ENCODE assay signal across 23 cellular contexts in genomic region chr15:66620744-66621344, GRCh38. TPM values are rescaled to one million over a fixed set of nuclear protein-coding genes. Genes with fewer than 3 reads are reported as not detected.
A peak's percentile ranks its signal among the peaks of the same experiment; 100 is the strongest.
DNase-seq lines count a peak whose midpoint lies in the region; ATAC-seq, FAIRE-seq and TF ChIP-seq lines count a peak whose summit lies in the region.
"Had no signal": no experiment of that assay in that cellular context is flagged by ENCODE, and none has a peak within 500 bp of the region (broad histone marks: within the 10 kb centered on the region; RNA-seq: fewer than 3 reads in every experiment).

No MANE protein-coding gene starts in this region.

- H3K27ac Mint-ChIP-seq in Caco-2 (ENCODE audit: unreplicated experiment) (no peak overlapping the region), glutamatergic neuron (ENCODE audit: unreplicated experiment) (no peak overlapping the region), neural progenitor cell (peak overlapping the region; percentile 85)
- H3K27ac Mint-ChIP-seq: activated CD4-positive, alpha-beta memory T cell treated with anti-CD3 and anti-CD28 coated beads, Interleukin-2, amount 10 ng/mL, durations not matched to agents 7 days and 5 days had no signal

- H3K27me3 Mint-ChIP-seq in Caco-2 (ENCODE audit: insufficient read depth, unreplicated experiment): no peaks in the 10 kb centered on the region
- H3K27me3 Mint-ChIP-seq in glutamatergic neuron (ENCODE audit: unreplicated experiment): peaks cover 15% of the 10 kb centered on the region
- peaks cover 14% of the 10 kb centered on the region for H3K27me3 Mint-ChIP-seq in neural progenitor cell (ENCODE audit: insufficient read depth, low read depth)

- no peak for DNase-seq in Caco-2
- DNase-seq in SK-N-MC (ENCODE audit: low read depth, low spot score): no peak
- DNase-seq in glutamatergic neuron: no peak
- no peak for DNase-seq in neural progenitor cell (ENCODE audit: low spot score)
- DNase-seq in pancreas: no peak
- no peak for DNase-seq in dermis blood vessel endothelial cell
- DNase-seq: activated CD4-positive, alpha-beta memory T cell treated with anti-CD3 and anti-CD28 coated beads, Interleukin-2, amount 10 ng/mL, durations not matched to agents 7 days and 5 days; activated CD4-positive, CD25-positive, alpha-beta regulatory T cell; activated gamma-delta T cell; adrenal gland; DMS 273 treated with DMSO at 0.1 percent for 48 hours; hippocampal formation; NCI-H1092 treated with DMSO at 0.1 percent for 48 hours; NCI-H2029 treated with DMSO at 0.1 percent for 48 hours; NCI-H748 treated with DMSO at 0.1 percent for 48 hours; substantia nigra had no signal

- no TSS peak for BruUV-seq in Caco-2 (replicated peaks; lab: Mats Ljungman, UMichigan)

- ATAC-seq in pancreas (no peak), GM19455 (IDR thresholded peaks at IDR 0.05; ENCODE audit: unreplicated experiment) (no peak), HG03108 (IDR thresholded peaks at IDR 0.05; ENCODE audit: unreplicated experiment) (no peak)
- ATAC-seq: HCT116 had no signal

- POLR2A ChIA-PET in Caco-2 (lab: Charles Lee): no interaction called here

- H3K36me3 Mint-ChIP-seq in Caco-2 (ENCODE audit: insufficient read depth, unreplicated experiment) (no peaks in the 10 kb centered on the region), glutamatergic neuron (ENCODE audit: unreplicated experiment) (no peaks in the 10 kb centered on the region), neural progenitor cell (no peaks in the 10 kb centered on the region)

- 92 to 93% methylated on average over 6 of the region's 6 CpGs for WGBS in pancreas, 2 donors

- H3K4me3 ChIP-seq in Caco-2 (ENCODE audit: low read depth, low read length) (no peak overlapping the region), SK-N-MC (no peak overlapping the region), neural progenitor cell (no peak overlapping the region), pancreas (no peak overlapping the region)
- H3K4me3 ChIP-seq: adrenal gland, lung had no signal

- H3K79me2 ChIP-seq in neural progenitor cell (ENCODE audit: low read depth): no peaks in the 10 kb centered on the region

- CTCF ChIA-PET in Caco-2 (lab: Charles Lee): no interaction called here

- H3K9ac ChIP-seq in SK-N-MC (ENCODE audit: insufficient read length) (no peak overlapping the region), neural progenitor cell (no peak overlapping the region)

- H3K36me3 ChIP-seq in Caco-2 (ENCODE audit: control insufficient read depth, insufficient read depth, low read length) (no peaks in the 10 kb centered on the region), SK-N-MC (ENCODE audit: insufficient read depth, low read length) (no peaks in the 10 kb centered on the region), neural progenitor cell (no peaks in the 10 kb centered on the region), pancreas (no peaks in the 10 kb centered on the region)
- H3K36me3 ChIP-seq: adrenal gland, vagina had no signal

- intact Hi-C loops in Caco-2 (cut with micrococcal nuclease; ENCODE audit: unreplicated experiment) (no loop called here), pancreas (cut with DNase I) (loop anchor here (5.0 to 10.0 kb wide), 2 partner anchors 154 to 156 kb away; no protein-coding TSS in a partner anchor)

- peaks cover 29% of the 10 kb centered on the region for H3F3A ChIP-seq in neural progenitor cell (ENCODE audit: low read depth)

- peak overlapping the region; percentile 69 for H3K4me2 ChIP-seq in neural progenitor cell

- no peak overlapping the region for H2AFZ ChIP-seq in neural progenitor cell (replicated peaks)

- no peak for FAIRE-seq in pancreas (lab: Jason Lieb, UNC)
- FAIRE-seq: endothelial cell of umbilical vein had no signal

- peak overlapping the region; percentile 30 for H3K4me3 Mint-ChIP-seq in Caco-2 (ENCODE audit: unreplicated experiment)
- peak overlapping the region; percentile 58 for H3K4me3 Mint-ChIP-seq in glutamatergic neuron (ENCODE audit: unreplicated experiment)
- peak overlapping the region; percentile 34 for H3K4me3 Mint-ChIP-seq in neural progenitor cell
- H3K4me3 Mint-ChIP-seq: activated CD4-positive, alpha-beta memory T cell treated with anti-CD3 and anti-CD28 coated beads, Interleukin-2, amount 10 ng/mL, durations not matched to agents 7 days and 5 days had no signal

- no peaks in the 10 kb centered on the region for H3K27me3 ChIP-seq in Caco-2 (replicated peaks; ENCODE audit: control insufficient read depth, insufficient read depth, low read length)
- peaks cover 20% of the 10 kb centered on the region for H3K27me3 ChIP-seq in neural progenitor cell
- H3K27me3 ChIP-seq in pancreas: no peaks in the 10 kb centered on the region
- H3K27me3 ChIP-seq: vagina had no signal

- peaks cover 20% of the 10 kb centered on the region for H3K4me1 ChIP-seq in Caco-2
- H3K4me1 ChIP-seq in neural progenitor cell: peaks cover 33% of the 10 kb centered on the region
- H3K4me1 ChIP-seq in pancreas: no peaks in the 10 kb centered on the region

- peak overlapping the region; percentile 49 for H3K27ac ChIP-seq in SK-N-MC
- H3K27ac ChIP-seq in neural progenitor cell: no peak overlapping the region
- H3K27ac ChIP-seq in pancreas: no peak overlapping the region

- H3K9me3 ChIP-seq in Caco-2: no peaks in the 10 kb centered on the region
- no peaks in the 10 kb centered on the region for H3K9me3 ChIP-seq in SK-N-MC (ENCODE audit: low read depth, low read length)
- H3K9me3 ChIP-seq in neural progenitor cell (ENCODE audit: low read depth): no peaks in the 10 kb centered on the region
- no peaks in the 10 kb centered on the region for H3K9me3 ChIP-seq in pancreas
- H3K9me3 ChIP-seq: adrenal gland, vagina had no signal

- no peaks in the 10 kb centered on the region for H3K9me3 Mint-ChIP-seq in Caco-2 (ENCODE audit: unreplicated experiment)
- peaks cover 2% of the 10 kb centered on the region for H3K9me3 Mint-ChIP-seq in glutamatergic neuron (ENCODE audit: unreplicated experiment)
- H3K9me3 Mint-ChIP-seq in neural progenitor cell: no peaks in the 10 kb centered on the region
- H3K9me3 Mint-ChIP-seq: activated CD4-positive, alpha-beta memory T cell treated with anti-CD3 and anti-CD28 coated beads, Interleukin-2, amount 10 ng/mL, durations not matched to agents 7 days and 5 days had no signal

- TF ChIP-seq CTCF in Caco-2 (IDR thresholded peaks at IDR 0.05; ENCODE audit: insufficient read depth in 1 of 2, low read depth in 1 of 2, low read length in 1 of 2, severe bottlenecking in 1 of 2, unreplicated experiment in 1 of 2): no peak
- no peak for TF ChIP-seq CTCF in glutamatergic neuron (IDR thresholded peaks at IDR 0.05; ENCODE audit: partially characterized antibody, unreplicated experiment)
- TF ChIP-seq CTCF in neural progenitor cell (IDR thresholded peaks at IDR 0.05): no peak
- TF ChIP-seq CTCF in pancreas (IDR thresholded peaks at IDR 0.05): no peak

- H4K20me1 ChIP-seq in neural progenitor cell (ENCODE audit: low read depth): no peaks in the 10 kb centered on the region

- H3K4me1 Mint-ChIP-seq in Caco-2 (ENCODE audit: low read depth, unreplicated experiment) (no peaks in the 10 kb centered on the region), glutamatergic neuron (ENCODE audit: low read depth, unreplicated experiment) (no peaks in the 10 kb centered on the region), neural progenitor cell (peaks cover 44% of the 10 kb centered on the region)

RNA-seq across cellular contexts. Expression of gene LCTL, which starts 55.0 kb away (rescaled TPM):
- not detected in 2 replicates for total RNA-seq in Caco-2 (2022)
- not detected for total RNA-seq in glutamatergic neuron (ENCODE audit: unreplicated experiment)
- total RNA-seq in neural progenitor cell (ENCODE audit: low replicate concordance): 17.2 and 19.2 TPM in 2 replicates
- not detected for total RNA-seq in pancreas
- not detected for polyA plus RNA-seq in pancreas
- total RNA-seq in dermis blood vessel endothelial cell: not detected in 2 replicates
- total RNA-seq: activated CD4-positive, alpha-beta memory T cell treated with anti-CD3 and anti-CD28 coated beads, Interleukin-2, amount 10 ng/mL, durations not matched to agents 7 days and 5 days; adrenal gland; endothelial cell of umbilical vein; HT-29; lung; vagina had no signal
- polyA plus RNA-seq: lung had no signal

Comparison
In these comparisons a context has a peak if more than half of its experiments do, and no peak if none do; other contexts are left out.
1. RNA of gene LCTL, which starts 55.0 kb away (total RNA-seq): 17.2 to 19.2 TPM in neural progenitor cell; not detected in Caco-2, not detected in glutamatergic neuron (single experiment), not detected in pancreas and not detected in dermis blood vessel endothelial cell; every median in the first group is over 10 times any median in the second.
2. Peak in every context shown above with its lines, with median percentiles within 50 percentile points of each other: H3K4me3 Mint-ChIP-seq.